ENCODE assay signal across 8 cellular contexts in genomic region chr17:76278952-76279741, GRCh38.
DNase-seq lines count a peak whose midpoint lies in the region; ATAC-seq and TF ChIP-seq lines count a peak whose summit lies in the region.

No MANE protein-coding gene starts in this region.

- peak; percentile 97 for TF ChIP-seq CTCF in WERI-Rb-1 (IDR thresholded peaks at IDR 0.05; ENCODE audit: low read depth, low read length)
- peak; percentile 97 for TF ChIP-seq CTCF in brain microvascular endothelial cell (IDR thresholded peaks at IDR 0.05; ENCODE audit: low read depth, low read length, missing control alignments)

- no peaks in the 10 kb centered on the region for H3K9me3 ChIP-seq in WERI-Rb-1 (ENCODE audit: severe bottlenecking)

- H3K27ac ChIP-seq in WERI-Rb-1, result peak overlapping the region; percentile 6
- no peak overlapping the region for H3K27ac ChIP-seq in brain microvascular endothelial cell

- H3K36me3 ChIP-seq in WERI-Rb-1 (peaks cover 14% of the 10 kb centered on the region), brain microvascular endothelial cell (replicated peaks) (no peaks in the 10 kb centered on the region)

- POLR2A ChIA-PET in HEK293T (lab: Yijun Ruan, JAX), result interaction anchor here (1.0 to 3.7 kb wide), 6 partner anchors 10 to 176 kb away, joined by 3 to 14 read pairs (median 4); partner anchors contain the start of genes EXOC7 and UBALD2

- CTCF ChIA-PET in HEK293T (lab: Yijun Ruan, JAX), result interaction anchor here (0.6 to 2.6 kb wide), 37 partner anchors 8 to 276 kb away, joined by 3 to 29 read pairs (median 4); partner anchors contain the start of gene EXOC7

- H3K27me3 ChIP-seq in WERI-Rb-1 (ENCODE audit: insufficient read depth, low read depth, severe bottlenecking), result no peaks in the 10 kb centered on the region
- H3K27me3 ChIP-seq in brain microvascular endothelial cell (replicated peaks), result no peaks in the 10 kb centered on the region

- no peak overlapping the region for H3K4me3 ChIP-seq in WERI-Rb-1 (ENCODE audit: low read depth, low read length)
- no peak overlapping the region for H3K4me3 ChIP-seq in brain microvascular endothelial cell (ENCODE audit: low read depth, low read length)

- no peak for ATAC-seq in HG02759 (IDR thresholded peaks at IDR 0.05; ENCODE audit: unreplicated experiment)

- peak; percentile 71 for DNase-seq in COLO668 (lab: John Stamatoyannopoulos, UW; ENCODE audit: unreplicated experiment)
- DNase-seq in HEK293T (ENCODE audit: extremely low spot score), result peak; percentile 94
- DNase-seq in NCI-H226, result peak; percentile 51
- peak; percentile 92 for DNase-seq in WERI-Rb-1
- DNase-seq in brain microvascular endothelial cell, result peak; percentile 69
- peak; percentile 91 for DNase-seq in inferior parietal cortex (ENCODE audit: extremely low spot score)
- peak; percentile 69 to 84 for DNase-seq in stimulated activated CD4-positive, alpha-beta T cell treated with anti-CD3 and anti-CD28 coated beads, Interleukin-15, amount 100 ng/mL, for 1 hour (ENCODE audit: low read depth in 1 of 2, low spot score in 1 of 2)

- in situ Hi-C loops in brain microvascular endothelial cell (cut with HindIII; ENCODE audit: low pct_ligation_motif_present, low sequenced_read_pairs), result no loop called here

TF ChIP-seq in HEK293T, 16 proteins besides CTCF, POLR2A, EP300 and RAD21:
- no peak for TF ChIP-seq FOXA1 (IDR thresholded peaks at IDR 0.05)
